ENCODE assay signal across 8 cellular contexts in genomic region chr9:127452481-127453092, GRCh38. TPM values are rescaled to one million over a fixed set of nuclear protein-coding genes. Genes with fewer than 3 reads are reported as not detected.
A peak's percentile ranks its signal among the peaks of the same experiment; 100 is the strongest.
DNase-seq lines count a peak whose midpoint lies in the region; ATAC-seq and TF ChIP-seq lines count a peak whose summit lies in the region.

No MANE protein-coding gene starts in this region.

- peak overlapping the region; percentile 40 to 67 for H3K18ac ChIP-seq in mesenchymal stem cell (ENCODE audit: low read depth in 1 of 2, low read length in 2 of 2)

- H4K8ac ChIP-seq in mesenchymal stem cell (ENCODE audit: low read length): peak overlapping the region; percentile 3

- H3K23ac ChIP-seq in mesenchymal stem cell (ENCODE audit: low read length in 2 of 2): peak overlapping the region in 1 of 2 experiments; percentile 47

- no peak overlapping the region for H2BK5ac ChIP-seq in mesenchymal stem cell (ENCODE audit: low read depth, low read length, poor library complexity, severe bottlenecking)

- H3K36me3 ChIP-seq in mesenchymal stem cell (ENCODE audit: control insufficient read depth in 1 of 2, insufficient read depth in 2 of 2, low read depth in 1 of 2, low read length in 2 of 2) (peaks cover 50 to 55% of the 10 kb centered on the region in 2 experiments), vagina (peaks cover 0 to 23% of the 10 kb centered on the region in 2 donors)

- no peak overlapping the region for H2BK12ac ChIP-seq in mesenchymal stem cell (ENCODE audit: low read length in 2 of 2)

- intact Hi-C loops in vagina (cut with DNase I): no loop called here

- peak overlapping the region; percentile 97 for H3K9ac ChIP-seq in mesenchymal stem cell (ENCODE audit: low read length)

- H3K4me3 ChIP-seq in cardiac fibroblast (replicated peaks in 1 of 2; ENCODE audit: low read depth in 2 of 2, low read length in 2 of 2) (peak overlapping the region; percentile 74 to 85), mesenchymal stem cell (ENCODE audit: insufficient read depth in 1 of 2, low read depth in 1 of 2, low read length in 2 of 2) (peak overlapping the region in 1 of 2 experiments; percentile 94), vagina (peak overlapping the region; percentile 61 to 94)

- WGBS in mesenchymal stem cell: 76% methylated on average over 5 of the region's 7 CpGs

- no peak for ATAC-seq in HG02884 (IDR thresholded peaks at IDR 0.05; ENCODE audit: unreplicated experiment)

- H2BK120ac ChIP-seq in mesenchymal stem cell (ENCODE audit: low read depth, low read length): no peak overlapping the region

- H3K27me3 ChIP-seq in mesenchymal stem cell (ENCODE audit: control insufficient read depth in 1 of 2, insufficient read depth in 1 of 2, low read length in 2 of 2) (no peaks in the 10 kb centered on the region), vagina (no peaks in the 10 kb centered on the region)

- H2AFZ ChIP-seq in mesenchymal stem cell (ENCODE audit: low read depth, low read length): no peak overlapping the region

- H3K9me3 ChIP-seq in mesenchymal stem cell (ENCODE audit: control insufficient read depth, low read length) (no peaks in the 10 kb centered on the region), vagina (no peaks in the 10 kb centered on the region)

- TF ChIP-seq POLR2A in vagina (IDR thresholded peaks at IDR 0.05): no peak

- peak overlapping the region in 1 of 2 experiments; percentile 34 for H3K4ac ChIP-seq in mesenchymal stem cell (ENCODE audit: low read depth in 1 of 2, low read length in 2 of 2)

- TF ChIP-seq CTCF in cardiac fibroblast (IDR thresholded peaks at IDR 0.05; ENCODE audit: low read depth, low read length) (no peak), vagina (IDR thresholded peaks at IDR 0.05) (no peak)

- H3K4me1 ChIP-seq in mesenchymal stem cell (ENCODE audit: control insufficient read depth, insufficient read depth, low read depth, low read length): peaks cover 14% of the 10 kb centered on the region
- peaks cover 38% of the 10 kb centered on the region for H3K4me1 ChIP-seq in vagina

- peak overlapping the region; percentile 87 for H3K4me2 ChIP-seq in mesenchymal stem cell (ENCODE audit: low read length, poor library complexity, severe bottlenecking)

- peak; percentile 46 for DNase-seq in Daoy (ENCODE audit: low read depth)
- DNase-seq in NCI-H1105 (lab: John Stamatoyannopoulos, UW): peak; percentile 27
- DNase-seq in cardiac fibroblast (ENCODE audit: low read depth in 2 of 2): peak; percentile 22 to 72
- DNase-seq in mesenchymal stem cell: no peak
- no peak for DNase-seq in vagina (ENCODE audit: extremely low spot score in 2 of 2)
- DNase-seq in iPS-NIHi7 (ENCODE audit: extremely low spot score): no peak
- DNase-seq in stimulated activated CD4-positive, alpha-beta T cell treated with anti-CD3 and anti-CD28 coated beads, Interleukin-2, amount 100 ng/mL, for 48 hours: no peak

- H2AK5ac ChIP-seq in mesenchymal stem cell (ENCODE audit: low read length, severe bottlenecking): no peak overlapping the region

- H2BK15ac ChIP-seq in mesenchymal stem cell (ENCODE audit: low read depth, poor library complexity, severe bottlenecking): no peak overlapping the region

- H3K27ac ChIP-seq in mesenchymal stem cell (ENCODE audit: low read length, poor library complexity, severe bottlenecking) (no peak overlapping the region), vagina (peak overlapping the region; percentile 74)

- H3K79me1 ChIP-seq in mesenchymal stem cell (replicated peaks; ENCODE audit: low read length, poor library complexity, severe bottlenecking): peaks cover 20% of the 10 kb centered on the region

- peak overlapping the region; percentile 55 for H4K91ac ChIP-seq in mesenchymal stem cell (ENCODE audit: low read length)

- H3K14ac ChIP-seq in mesenchymal stem cell (ENCODE audit: low read length in 2 of 2): peak overlapping the region in 1 of 2 experiments; percentile 23

RNA-seq across cellular contexts. Expression of gene LRSAM1, which starts 1.3 kb away (rescaled TPM):
- 13.4 and 13.5 TPM in 2 replicates for total RNA-seq in Daoy (2014; rRNA removed; shearing (Covaris generic))
- polyA plus RNA-seq in mesenchymal stem cell (2013, experiment 1 of 2): 7.9 TPM
- polyA plus RNA-seq in mesenchymal stem cell (2013, experiment 2 of 2): 7.2 TPM
- total RNA-seq in vagina: 30.0 TPM

RNA-seq across cellular contexts. Expression of gene RPL12, which starts 1.4 kb away (rescaled TPM):
- 2,254 and 2,503 TPM in 2 replicates for total RNA-seq in Daoy (2014; rRNA removed; shearing (Covaris generic))
- polyA plus RNA-seq in mesenchymal stem cell (2013, experiment 1 of 2): 2,850 TPM
- polyA plus RNA-seq in mesenchymal stem cell (2013, experiment 2 of 2): 2,702 TPM
- 2,572 TPM for total RNA-seq in vagina

RNA-seq across cellular contexts. Expression of gene ZNF79, which starts 28.4 kb away (rescaled TPM):
- 6.0 and 13.5 TPM in 2 replicates for total RNA-seq in Daoy (2014; rRNA removed; shearing (Covaris generic))
- 3.0 TPM for polyA plus RNA-seq in mesenchymal stem cell (2013, experiment 1 of 2)
- polyA plus RNA-seq in mesenchymal stem cell (2013, experiment 2 of 2): 3.0 TPM
- 13.3 TPM for total RNA-seq in vagina

RNA-seq across cellular contexts. Expression of gene SLC2A8, which starts 55.6 kb away (rescaled TPM):
- 8.5 and 11.4 TPM in 2 replicates for total RNA-seq in Daoy (2014; rRNA removed; shearing (Covaris generic))
- 6.3 TPM for polyA plus RNA-seq in mesenchymal stem cell (2013, experiment 1 of 2)
- 6.8 TPM for polyA plus RNA-seq in mesenchymal stem cell (2013, experiment 2 of 2)
- 13.8 TPM for total RNA-seq in vagina

Comparison
In these comparisons a context has a peak if more than half of its experiments do, and no peak if none do; other contexts are left out.
1. DNase-seq: peak in Daoy (single experiment), NCI-H1105 (single experiment) and cardiac fibroblast (2 of 2); none in mesenchymal stem cell (single experiment), vagina (0 of 2), iPS-NIHi7 (single experiment) and stimulated activated CD4-positive, alpha-beta T cell treated with anti-CD3 and anti-CD28 coated beads, Interleukin-2, amount 100 ng/mL, for 48 hours (0 of 2).